ENCODE assay signal across 23 cellular contexts in genomic region chr3:62749657-62750056, GRCh38.
"Had no signal": no experiment of that assay in that cellular context is flagged by ENCODE, and none has a peak within 500 bp of the region (broad histone marks: within the 10 kb centered on the region; RNA-seq: fewer than 3 reads in every experiment).

No MANE protein-coding gene starts in this region.

- H3K27ac Mint-ChIP-seq: T-cell had no signal

- H3K9me3 ChIP-seq: Peyer's patch, SJCRH30 had no signal

- H3K4me3 Mint-ChIP-seq: T-cell had no signal

- H3K27ac ChIP-seq: PC-9, Peyer's patch, SJCRH30 had no signal

- H3K36me3 ChIP-seq: Peyer's patch, SJCRH30 had no signal

- H3K4me3 ChIP-seq: PC-9, Peyer's patch, SJCRH30 had no signal

- H3K27me3 Mint-ChIP-seq: T-cell had no signal

- ATAC-seq: Right ventricle myocardium inferior, T-cell had no signal

- H3K36me3 Mint-ChIP-seq: T-cell had no signal

- H3K4me2 ChIP-seq: PC-9 had no signal

- H3K4me1 Mint-ChIP-seq: T-cell had no signal

- H3K4me1 ChIP-seq: Peyer's patch, SJCRH30 had no signal

- DNase-seq: KBM-7; NCI-H1092; NCI-H1105 treated with DMSO at 0.1 percent for 48 hours; NCI-H1417 treated with DMSO at 0.1 percent for 48 hours; NCI-H146; NCI-H1694 treated with DMSO at 0.1 percent for 48 hours; NCI-H1930; NCI-H2081; NCI-H2171; NCI-H226; NCI-H446; NCI-H510A; NCI-H524 treated with DMSO at 0.1 percent for 48 hours; NCI-H69; NCI-H774; NK-92 treated with Interleukin-12 subunit alpha and Interleukin-12 subunit beta, amount 100 ng/mL, for 24 hours; PC-9; Peyer's patch; SHP77 treated with DMSO at 0.1 percent for 48 hours; SJCRH30; SW 1271; T-cell had no signal

- H3K27me3 ChIP-seq: Peyer's patch, SJCRH30 had no signal

- H2AFZ ChIP-seq: PC-9 had no signal
